Comparison of ENCODE assay signal across 1 cellular context in the genomic region with DNA sequence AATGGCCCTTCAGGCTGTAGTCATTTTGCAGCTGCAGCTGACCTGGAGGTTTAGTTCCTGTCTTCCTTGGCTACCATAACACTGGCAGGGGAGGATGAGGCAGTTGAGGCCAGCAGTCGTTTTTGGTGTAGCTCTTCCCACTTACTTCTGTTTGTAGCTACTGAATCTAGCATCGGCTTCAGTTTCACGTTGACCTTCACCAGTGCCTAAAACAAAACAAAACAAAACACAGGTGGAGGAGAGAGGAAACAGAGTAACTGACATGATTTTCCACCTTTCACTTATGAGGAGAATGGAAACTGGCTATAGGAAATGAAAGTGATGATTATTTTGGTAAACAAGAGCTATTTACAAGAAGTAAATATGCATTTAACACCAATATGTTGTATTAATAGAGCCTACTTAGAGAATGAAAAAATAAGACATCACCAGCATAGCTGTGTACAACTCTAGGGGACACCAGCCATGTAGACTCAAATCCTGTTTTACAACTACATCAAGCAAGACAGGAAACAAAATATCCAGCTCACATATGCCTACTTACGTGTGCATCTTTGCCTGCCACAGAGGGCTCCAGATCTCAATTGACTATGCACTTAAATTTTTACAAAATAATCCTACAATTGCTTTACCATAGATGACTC.
TF ChIP-seq lines count a peak whose summit lies in the region.

No MANE protein-coding gene starts in this region.

TF ChIP-seq in K562, 482 proteins besides CTCF, POLR2A, EP300 and RAD21 (continued from another document):
- TF ChIP-seq, protein P1, sequence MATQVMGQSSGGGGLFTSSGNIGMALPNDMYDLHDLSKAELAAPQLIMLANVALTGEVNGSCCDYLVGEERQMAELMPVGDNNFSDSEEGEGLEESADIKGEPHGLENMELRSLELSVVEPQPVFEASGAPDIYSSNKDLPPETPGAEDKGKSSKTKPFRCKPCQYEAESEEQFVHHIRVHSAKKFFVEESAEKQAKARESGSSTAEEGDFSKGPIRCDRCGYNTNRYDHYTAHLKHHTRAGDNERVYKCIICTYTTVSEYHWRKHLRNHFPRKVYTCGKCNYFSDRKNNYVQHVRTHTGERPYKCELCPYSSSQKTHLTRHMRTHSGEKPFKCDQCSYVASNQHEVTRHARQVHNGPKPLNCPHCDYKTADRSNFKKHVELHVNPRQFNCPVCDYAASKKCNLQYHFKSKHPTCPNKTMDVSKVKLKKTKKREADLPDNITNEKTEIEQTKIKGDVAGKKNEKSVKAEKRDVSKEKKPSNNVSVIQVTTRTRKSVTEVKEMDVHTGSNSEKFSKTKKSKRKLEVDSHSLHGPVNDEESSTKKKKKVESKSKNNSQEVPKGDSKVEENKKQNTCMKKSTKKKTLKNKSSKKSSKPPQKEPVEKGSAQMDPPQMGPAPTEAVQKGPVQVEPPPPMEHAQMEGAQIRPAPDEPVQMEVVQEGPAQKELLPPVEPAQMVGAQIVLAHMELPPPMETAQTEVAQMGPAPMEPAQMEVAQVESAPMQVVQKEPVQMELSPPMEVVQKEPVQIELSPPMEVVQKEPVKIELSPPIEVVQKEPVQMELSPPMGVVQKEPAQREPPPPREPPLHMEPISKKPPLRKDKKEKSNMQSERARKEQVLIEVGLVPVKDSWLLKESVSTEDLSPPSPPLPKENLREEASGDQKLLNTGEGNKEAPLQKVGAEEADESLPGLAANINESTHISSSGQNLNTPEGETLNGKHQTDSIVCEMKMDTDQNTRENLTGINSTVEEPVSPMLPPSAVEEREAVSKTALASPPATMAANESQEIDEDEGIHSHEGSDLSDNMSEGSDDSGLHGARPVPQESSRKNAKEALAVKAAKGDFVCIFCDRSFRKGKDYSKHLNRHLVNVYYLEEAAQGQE (CRISPR knock-in tag; IDR thresholded peaks at IDR 0.05; ENCODE audit: low read depth) = no peak
- no peak for TF ChIP-seq PRPF4 (IDR thresholded peaks at IDR 0.05; ENCODE audit: insufficient read depth, low read depth, low read length, poor library complexity, severe bottlenecking)
